17 cellular contexts compared by ENCODE assay signal in the genomic region with DNA sequence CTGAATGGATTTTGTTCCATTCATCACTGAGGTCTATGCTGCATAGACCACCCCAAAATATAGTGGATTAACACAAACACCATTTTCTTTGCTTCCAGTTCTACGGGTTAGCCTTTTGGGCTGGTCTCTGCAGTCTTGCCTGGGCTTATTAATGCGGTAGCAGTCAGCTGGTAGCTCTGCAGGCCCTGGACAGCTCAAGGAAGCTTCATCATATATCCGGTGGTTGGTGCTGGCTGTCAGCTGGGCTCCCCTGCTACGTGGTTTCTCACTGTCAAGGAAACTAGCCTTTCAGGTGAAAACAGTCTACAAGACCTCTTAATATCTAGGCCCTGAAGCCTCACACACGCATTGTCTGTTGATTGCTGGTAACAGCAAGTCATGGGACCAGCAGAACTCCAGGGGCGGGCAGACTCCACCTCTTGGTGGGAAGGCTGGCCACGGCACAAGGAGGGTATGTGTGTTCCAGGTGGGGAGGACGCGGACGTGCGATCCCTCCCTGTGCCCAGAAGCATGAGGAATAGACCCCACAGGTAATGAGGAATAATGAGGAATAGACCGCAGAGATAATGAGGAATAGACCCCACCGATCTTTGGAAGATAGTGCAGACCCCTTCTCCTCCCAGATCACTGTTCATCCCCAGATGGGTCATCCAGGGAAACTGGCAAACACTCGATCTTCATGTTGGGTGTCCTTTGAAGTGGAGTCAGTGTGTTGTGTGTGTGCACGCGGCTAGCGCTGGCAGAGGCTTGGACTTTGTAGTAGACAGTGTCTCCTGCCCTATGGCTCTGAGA.
"Had no signal": no experiment of that assay in that cellular context is flagged by ENCODE, and none has a peak within 500 bp of the region (broad histone marks: within the 10 kb centered on the region; RNA-seq: fewer than 3 reads in every experiment).

No MANE protein-coding gene starts in this region.

- H3K4me3 ChIP-seq: coronary artery, transverse colon had no signal

- ATAC-seq: activated CD8-positive, alpha-beta T cell treated with anti-CD3 and anti-CD28 coated beads for 36 hours; activated T-cell treated with anti-CD3 and anti-CD28 coated beads, Interleukin-2, amount 50 U/mL, for 4 hours had no signal

- H3K27ac Mint-ChIP-seq: activated CD8-positive, alpha-beta T cell treated with anti-CD3 and anti-CD28 coated beads for 36 hours; immature natural killer cell had no signal

- H3K9ac ChIP-seq: parathyroid adenoma had no signal

- H3K4me3 Mint-ChIP-seq: activated CD8-positive, alpha-beta T cell treated with anti-CD3 and anti-CD28 coated beads for 36 hours; activated T-cell treated with anti-CD3 and anti-CD28 coated beads, Interleukin-2, amount 50 U/mL, for 4 hours; immature natural killer cell had no signal

- H3K27ac ChIP-seq: transverse colon had no signal

- H3K27me3 Mint-ChIP-seq: activated CD8-positive, alpha-beta T cell treated with anti-CD3 and anti-CD28 coated beads for 36 hours had no signal

- H3K9me3 ChIP-seq: transverse colon had no signal

- DNase-seq: activated CD4-positive, alpha-beta T cell treated with anti-CD3 and anti-CD28 coated beads for 48 hours; activated CD8-positive, alpha-beta T cell treated with anti-CD3 and anti-CD28 coated beads for 36 hours; activated effector memory CD4-positive, alpha-beta T cell treated with Interleukin-2 at 50 U/mL for 16 hours; activated naive CD4-positive, alpha-beta T cell treated with anti-CD3 and anti-CD28 coated beads, Interleukin-2, amount 50 U/mL, for 16 hours; activated T-cell treated with anti-CD3 and anti-CD28 coated beads, Interleukin-2, amount 50 U/mL, for 4 hours; effector CD4-positive, alpha-beta T cell; foreskin fibroblast; immature natural killer cell; mammary epithelial cell; stimulated activated CD4-positive, alpha-beta T cell treated with anti-CD3 and anti-CD28 coated beads, Interleukin-15, amount 100 ng/mL, for 24 hours; stimulated activated CD4-positive, alpha-beta T cell treated with anti-CD3 and anti-CD28 coated beads, Interleukin-4, amount 100 ng/mL, for 24 hours; stimulated activated CD8-positive, alpha-beta memory T cell treated with anti-CD3 and anti-CD28 coated beads, Interleukin-4, amount 100 ng/mL, for 48 hours; stimulated activated naive CD4-positive, alpha-beta T cell treated with Interleukin-2 at 50 U/mL for 16 hours; T-helper 2 cell; transverse colon had no signal

- H2AFZ ChIP-seq: parathyroid adenoma had no signal

- H3K36me3 Mint-ChIP-seq: immature natural killer cell had no signal

- H3K27me3 ChIP-seq: transverse colon had no signal

- H3K4me1 Mint-ChIP-seq: immature natural killer cell had no signal

- H3K9me3 Mint-ChIP-seq: activated CD8-positive, alpha-beta T cell treated with anti-CD3 and anti-CD28 coated beads for 36 hours; activated T-cell treated with anti-CD3 and anti-CD28 coated beads, Interleukin-2, amount 50 U/mL, for 4 hours; immature natural killer cell had no signal

- H3K36me3 ChIP-seq: transverse colon had no signal
